8 cellular contexts compared by ENCODE assay signal in genomic region chr7:107580716-107581383, GRCh38. TPM values are rescaled to one million over a fixed set of nuclear protein-coding genes. Genes with fewer than 3 reads are reported as not detected.
A peak's percentile ranks its signal among the peaks of the same experiment; 100 is the strongest.
DNase-seq lines count a peak whose midpoint lies in the region; TF ChIP-seq lines count a peak whose summit lies in the region.

No MANE protein-coding gene starts in this region.

- WGBS in esophagus muscularis mucosa, result 34% methylated on average over 10 of the region's 10 CpGs
- no CpG with 5 or more reads among the region's 10 CpGs for WGBS in trophoblast cell (ENCODE audit: extremely low coverage, insufficient coverage, insufficient read length)

- TF ChIP-seq CTCF in GM06990 (IDR thresholded peaks at IDR 0.05; ENCODE audit: insufficient read depth, low read length, poor library complexity, severe bottlenecking), result no peak
- no peak for TF ChIP-seq CTCF in Peyer's patch (IDR thresholded peaks at IDR 0.05)
- TF ChIP-seq CTCF in esophagus muscularis mucosa (IDR thresholded peaks at IDR 0.05), result no peak

- H3K4me1 ChIP-seq in Peyer's patch (peaks cover 0 to 10% (median 0%) of the 10 kb centered on the region in 4 donors), esophagus muscularis mucosa (peaks cover 11 to 34% (median 31%) of the 10 kb centered on the region in 4 donors), trophoblast cell (ENCODE audit: control insufficient read depth in 1 of 2, insufficient read depth in 2 of 2, low read length in 2 of 2) (no peaks in the 10 kb centered on the region)

- H2BK120ac ChIP-seq in trophoblast cell (ENCODE audit: insufficient read depth, low read length, poor library complexity), result no peak overlapping the region

- intact Hi-C loops in esophagus muscularis mucosa (cut with DNase I), result no loop called here

- H2AFZ ChIP-seq in trophoblast cell (ENCODE audit: insufficient read depth, low read length, poor library complexity), result peak overlapping the region; percentile 76

- H3K36me3 ChIP-seq in GM06990 (ENCODE audit: control insufficient read depth, insufficient read depth, low read length) (no peaks in the 10 kb centered on the region; the same call in 1 of the 2 replicates), Peyer's patch (peaks cover 0 to 3% (median 0%) of the 10 kb centered on the region in 3 donors), esophagus muscularis mucosa (peaks cover 0 to 28% (median 10%) of the 10 kb centered on the region in 4 donors), trophoblast cell (ENCODE audit: control insufficient read depth in 1 of 2, insufficient read depth in 2 of 2, low read length in 2 of 2) (peaks cover 2 to 3% of the 10 kb centered on the region in 2 experiments)

- peak overlapping the region; percentile 98 for H3K4me2 ChIP-seq in trophoblast cell (ENCODE audit: low read length)

- no peak for TF ChIP-seq POLR2A in Peyer's patch (IDR thresholded peaks at IDR 0.05)
- TF ChIP-seq POLR2A in esophagus muscularis mucosa (IDR thresholded peaks at IDR 0.05; ENCODE audit: low read depth), result no peak

- peaks cover 4% of the 10 kb centered on the region for H3K79me2 ChIP-seq in trophoblast cell (ENCODE audit: control insufficient read depth, insufficient read depth, low read length, poor library complexity)

- H3K4ac ChIP-seq in trophoblast cell (ENCODE audit: low read depth, low read length), result no peak overlapping the region

- no peak for TF ChIP-seq EP300 in esophagus muscularis mucosa (IDR thresholded peaks at IDR 0.05)

- peak overlapping the region; percentile 26 for H3K18ac ChIP-seq in trophoblast cell (ENCODE audit: low read length)

- no peak overlapping the region for H2AK5ac ChIP-seq in trophoblast cell (ENCODE audit: low read length)

- peak overlapping the region; percentile 93 for H3K9ac ChIP-seq in trophoblast cell (ENCODE audit: low read length)

- no peak for DNase-seq in GM06990 (ENCODE audit: extremely low read depth, insufficient read length)
- DNase-seq in Peyer's patch, result no peak
- DNase-seq in esophagus muscularis mucosa (ENCODE audit: extremely low spot score), result no peak
- DNase-seq in trophoblast cell, result no peak
- DNase-seq in Ammon's horn (ENCODE audit: low spot score), result no peak
- no peak for DNase-seq in Kasumi-1 (lab: John Stamatoyannopoulos, UW)
- no peak for DNase-seq in CD1c-positive myeloid dendritic cell (ENCODE audit: extremely low spot score)
- no peak for DNase-seq in KG1 (lab: John Stamatoyannopoulos, UW)

- H3K23ac ChIP-seq in trophoblast cell (ENCODE audit: low read length), result no peak overlapping the region

- no peak overlapping the region for H2BK12ac ChIP-seq in trophoblast cell (ENCODE audit: low read length)

- peak overlapping the region; percentile 73 for H3K4me3 ChIP-seq in GM06990 (replicated peaks; ENCODE audit: low read depth, low read length)
- H3K4me3 ChIP-seq in Peyer's patch, result peak overlapping the region; percentile 66 to 87 (median 75)
- H3K4me3 ChIP-seq in esophagus muscularis mucosa, result peak overlapping the region; percentile 76 to 92 (median 88)
- H3K4me3 ChIP-seq in trophoblast cell (ENCODE audit: low read depth, low read length), result peak overlapping the region; percentile 85

- peak overlapping the region; percentile 86 for H4K8ac ChIP-seq in trophoblast cell (ENCODE audit: low read depth, low read length)

- peak overlapping the region; percentile 82 for H2BK5ac ChIP-seq in trophoblast cell (ENCODE audit: low read depth, low read length, poor library complexity)

- H3K27ac ChIP-seq in Peyer's patch, result peak overlapping the region; percentile 79 to 92 (median 88)
- H3K27ac ChIP-seq in esophagus muscularis mucosa (replicated peaks in 1 of 4), result peak overlapping the region; percentile 91 to 97 (median 95)
- peak overlapping the region; percentile 87 for H3K27ac ChIP-seq in trophoblast cell (ENCODE audit: low read depth, low read length)

- H3K14ac ChIP-seq in trophoblast cell (ENCODE audit: low read length), result peak overlapping the region; percentile 92

- H4K12ac ChIP-seq in trophoblast cell (ENCODE audit: low read depth, low read length), result peak overlapping the region; percentile 48

- H3K9me3 ChIP-seq in Peyer's patch (no peaks in the 10 kb centered on the region), esophagus muscularis mucosa (no peaks in the 10 kb centered on the region), trophoblast cell (ENCODE audit: insufficient read depth, low read depth, low read length) (no peaks in the 10 kb centered on the region)

- H3K27me3 ChIP-seq in GM06990 (replicated peaks; ENCODE audit: control insufficient read depth, insufficient read depth, low read length), result no peaks in the 10 kb centered on the region
- no peaks in the 10 kb centered on the region for H3K27me3 ChIP-seq in Peyer's patch
- no peaks in the 10 kb centered on the region for H3K27me3 ChIP-seq in esophagus muscularis mucosa
- no peaks in the 10 kb centered on the region for H3K27me3 ChIP-seq in trophoblast cell (ENCODE audit: insufficient read depth, low read length)

- peaks cover 8% of the 10 kb centered on the region for H3K79me1 ChIP-seq in trophoblast cell (ENCODE audit: low read length)

- H4K91ac ChIP-seq in trophoblast cell (ENCODE audit: low read depth, low read length), result no peak overlapping the region

RNA-seq across cellular contexts. Expression of gene BCAP29, which starts 0.8 kb away (rescaled TPM):
- total RNA-seq in Peyer's patch (10 to 100 TPM; 10.9 to 29.4 (median 17.3) TPM), esophagus muscularis mucosa (100 to 1,000 TPM in 2 of 4 donors, 10 to 100 TPM in 2; 89.8 to 116 (median 107) TPM)
- 26.9 and 28.8 TPM in 2 replicates for polyA plus RNA-seq in trophoblast cell (2013)

RNA-seq across cellular contexts. Expression of gene DUS4L, which starts 17.1 kb away (rescaled TPM):
- total RNA-seq in Peyer's patch (1 to 10 TPM; 4.1 to 9.2 (median 7.7) TPM), esophagus muscularis mucosa (1 to 10 TPM; 3.6 to 7.5 (median 6.6) TPM)
- polyA plus RNA-seq in trophoblast cell (2013), result 5.5 and 5.7 TPM in 2 replicates

RNA-seq across cellular contexts. Expression of gene COG5, which starts 17.1 kb away (rescaled TPM):
- total RNA-seq in Peyer's patch (100 to 1,000 TPM in 1 of 4 donors, 10 to 100 TPM in 3; 31.1 to 175 (median 68.0) TPM), esophagus muscularis mucosa (10 to 100 TPM; 20.3 to 33.4 (median 24.9) TPM)
- 14.5 and 16.5 TPM in 2 replicates for polyA plus RNA-seq in trophoblast cell (2013)
